8 cellular contexts compared by ENCODE assay signal in genomic region chr3:113746069-113746954, GRCh38. TPM values are rescaled to one million over a fixed set of nuclear protein-coding genes. Genes with fewer than 3 reads are reported as not detected.
DNase-seq lines count a peak whose midpoint lies in the region; ATAC-seq and TF ChIP-seq lines count a peak whose summit lies in the region.

Gene NAA50, minus strand, starts transcription at chr3:113746249. Its CDS starts 300 bp downstream, at chr3:113745949.

- H3K4me3 ChIP-seq in KMS-11 (IDR thresholded peaks at IDR 0.05; ENCODE audit: insufficient read depth, low read depth, low read length) (peak within 1 kb of the TSS; percentile 89), Peyer's patch (peak within 1 kb of the TSS; percentile 75 to 88 (median 84)), esophagus (ENCODE audit: low read depth in 1 of 2, low read length in 2 of 2) (peak within 1 kb of the TSS; percentile 89 to 97), mucosa of stomach (ENCODE audit: low read length) (peak within 1 kb of the TSS; percentile 90)

- H3K27me3 ChIP-seq in KMS-11 (ENCODE audit: insufficient read depth, low read depth) (no peaks in the 10 kb centered on the region), Peyer's patch (no peaks in the 10 kb centered on the region), esophagus (ENCODE audit: control insufficient read depth in 1 of 2, insufficient read depth in 2 of 2, low read length in 2 of 2) (no peaks in the 10 kb centered on the region), mucosa of stomach (ENCODE audit: control insufficient read depth, insufficient read depth, low read length) (no peaks in the 10 kb centered on the region)

- peaks cover 88% of the 10 kb centered on the region for H3K79me2 ChIP-seq in KMS-11 (ENCODE audit: insufficient read depth, low read depth)

- peaks cover 34% of the 10 kb centered on the region for H4K20me1 ChIP-seq in KMS-11 (ENCODE audit: insufficient read depth)

- no peaks in the 10 kb centered on the region for H3K9me3 ChIP-seq in Peyer's patch
- H3K9me3 ChIP-seq in esophagus (ENCODE audit: control insufficient read depth in 2 of 2, insufficient read depth in 1 of 2, low read depth in 1 of 2, low read length in 1 of 2), result no peaks in the 10 kb centered on the region
- no peaks in the 10 kb centered on the region for H3K9me3 ChIP-seq in mucosa of stomach (ENCODE audit: control insufficient read depth, low read length)

- peak; percentile 90 for DNase-seq in DMS114 treated with DMSO at 0.1 percent for 48 hours (lab: John Stamatoyannopoulos, UW; ENCODE audit: unreplicated experiment)
- peak; percentile 87 to 97 (median 96) for DNase-seq in Peyer's patch
- DNase-seq in activated T-cell treated with anti-CD3 and anti-CD28 coated beads, Interleukin-2, amount 50 U/mL, for 48 hours, result peak; percentile 95 to 97
- DNase-seq in stimulated activated CD8-positive, alpha-beta memory T cell treated with anti-CD3 and anti-CD28 coated beads, Interleukin-7, amount 100 ng/mL, for 1 hour (ENCODE audit: low read depth in 2 of 2), result peak; percentile 85 to 90

- H3K36me3 ChIP-seq in KMS-11 (ENCODE audit: insufficient read depth), result no peaks in the 10 kb centered on the region; the same call in 1 of the 2 replicates
- no peaks in the 10 kb centered on the region for H3K36me3 ChIP-seq in Peyer's patch
- H3K36me3 ChIP-seq in esophagus (ENCODE audit: control insufficient read depth in 2 of 2, insufficient read depth in 2 of 2, low read length in 1 of 2), result no peaks in the 10 kb centered on the region
- H3K36me3 ChIP-seq in mucosa of stomach (ENCODE audit: control insufficient read depth, insufficient read depth, low read length), result no peaks in the 10 kb centered on the region

- TF ChIP-seq CTCF in KMS-11 (conservative IDR thresholded peaks at IDR 0.05; ENCODE audit: low read depth, low read length) (no peak), Peyer's patch (IDR thresholded peaks at IDR 0.05) (peak in 2 of 6 experiments; percentile 4 to 8)

- H3K27ac ChIP-seq in KMS-11 (peak within 1 kb of the TSS; percentile 94), Peyer's patch (peak within 1 kb of the TSS; percentile 94 to 97 (median 96)), esophagus (ENCODE audit: low read depth in 2 of 2, low read length in 1 of 2) (peak within 1 kb of the TSS; percentile 99)

- H2AFZ ChIP-seq in KMS-11 (ENCODE audit: low read depth), result peak within 1 kb of the TSS; percentile 82

- H3K4me2 ChIP-seq in KMS-11, result peak within 1 kb of the TSS; percentile 94

- WGBS in esophagus, 2 donors, result 0% methylated on average over 58 to 59 of the region's 59 CpGs

- peak; percentile 51 for ATAC-seq in GM21717 (IDR thresholded peaks at IDR 0.05; ENCODE audit: unreplicated experiment)

- peak; percentile 52 to 76 for TF ChIP-seq POLR2A in Peyer's patch (IDR thresholded peaks at IDR 0.05)

- H3K9ac ChIP-seq in KMS-11 (peak within 1 kb of the TSS; percentile 88), mucosa of stomach (ENCODE audit: low read length) (peak within 1 kb of the TSS; percentile 99)

- H3K4me1 ChIP-seq in KMS-11 (ENCODE audit: low read depth, poor library complexity, severe bottlenecking) (peaks cover 66% of the 10 kb centered on the region), Peyer's patch (peaks cover 0 to 36% (median 7%) of the 10 kb centered on the region in 4 donors), esophagus (ENCODE audit: control insufficient read depth in 2 of 2, insufficient read depth in 2 of 2, low read length in 1 of 2) (peaks cover 0 to 4% of the 10 kb centered on the region in 2 donors), mucosa of stomach (ENCODE audit: control insufficient read depth, insufficient read depth, low read length) (peaks cover 16% of the 10 kb centered on the region)

RNA-seq across cellular contexts. Expression of gene NAA50, which starts in this region (rescaled TPM):
- total RNA-seq in Peyer's patch, result 10 to 100 TPM; 46.2 to 85.9 (median 62.6) TPM
- 10 to 100 TPM; 24.7 to 69.7 TPM for polyA plus RNA-seq in esophagus

Comparison
In these comparisons a context has a peak if more than half of its experiments do, and no peak if none do; other contexts are left out.
1. Peak in every context shown above with its lines: DNase-seq, ATAC-seq, H3K4me3 ChIP-seq and H3K27ac ChIP-seq.